In genomic region chr1:87131809-87132663, GRCh38 we compare ENCODE assay signal across 8 cellular contexts.
A peak's percentile ranks its signal among the peaks of the same experiment; 100 is the strongest.
DNase-seq lines count a peak whose midpoint lies in the region; ATAC-seq, FAIRE-seq and TF ChIP-seq lines count a peak whose summit lies in the region.

No MANE protein-coding gene starts in this region.

- H4K20me1 ChIP-seq in neural cell (ENCODE audit: insufficient read depth): no peaks in the 10 kb centered on the region

- H3K4me3 ChIP-seq in fibroblast of the aortic adventitia (ENCODE audit: low read depth, low read length) (peak overlapping the region; percentile 62), neural cell (ENCODE audit: low read length) (peak overlapping the region; percentile 55)

- DNase-seq in DMS53 (lab: John Stamatoyannopoulos, UW) (peak; percentile 91), HTR-8/SVneo (ENCODE audit: insufficient read length, low spot score) (peak; percentile 75), RKO (ENCODE audit: low spot score) (peak; percentile 75), fibroblast of the aortic adventitia (ENCODE audit: low read depth) (peak; percentile 80)
- DNase-seq in activated T-helper 2 cell treated with anti-CD3 and anti-CD28 coated beads, Interferon-gamma antibody, Interleukin-2, Interleukin-4, amounts not matched to agents 10 μg/mL and 5 μg/mL and 100 μg/mL, durations not matched to agents 14 hours and 24 hours and 36 hours (ENCODE audit: low spot score): peak; percentile 55
- peak; percentile 72 to 73 for DNase-seq in stimulated activated naive CD8-positive, alpha-beta T cell treated with anti-CD3 and anti-CD28 coated beads, Interleukin-15, amount 100 ng/mL, for 72 hours

- peak; percentile 98 for ATAC-seq in GM21390 (IDR thresholded peaks at IDR 0.05; ENCODE audit: unreplicated experiment)
- peak; percentile 92 for ATAC-seq in stimulated activated naive CD8-positive, alpha-beta T cell treated with anti-CD3 and anti-CD28 coated beads, Interleukin-15, amount 100 ng/mL, for 72 hours

- H3K27ac Mint-ChIP-seq in activated T-helper 2 cell treated with anti-CD3 and anti-CD28 coated beads, Interferon-gamma antibody, Interleukin-2, Interleukin-4, amounts not matched to agents 10 μg/mL and 5 μg/mL and 100 μg/mL, durations not matched to agents 14 hours and 24 hours and 36 hours: no peak overlapping the region
- H3K27ac Mint-ChIP-seq in stimulated activated naive CD8-positive, alpha-beta T cell treated with anti-CD3 and anti-CD28 coated beads, Interleukin-15, amount 100 ng/mL, for 72 hours: peak overlapping the region; percentile 43 to 78

- no peaks in the 10 kb centered on the region for H3K9me2 ChIP-seq in neural cell (ENCODE audit: insufficient read depth, low read length)

- peak overlapping the region; percentile 71 for H3K4me3 Mint-ChIP-seq in activated T-helper 2 cell treated with anti-CD3 and anti-CD28 coated beads, Interferon-gamma antibody, Interleukin-2, Interleukin-4, amounts not matched to agents 10 μg/mL and 5 μg/mL and 100 μg/mL, durations not matched to agents 14 hours and 24 hours and 36 hours (ENCODE audit: low read depth)
- H3K4me3 Mint-ChIP-seq in stimulated activated naive CD8-positive, alpha-beta T cell treated with anti-CD3 and anti-CD28 coated beads, Interleukin-15, amount 100 ng/mL, for 72 hours: peak overlapping the region; percentile 79 to 85

- no peaks in the 10 kb centered on the region for H3K36me3 ChIP-seq in neural cell (ENCODE audit: insufficient read depth, low read length)

- peak; percentile 78 for FAIRE-seq in HTR-8/SVneo (lab: Jason Lieb, UNC)

- H3K9ac ChIP-seq in neural cell (ENCODE audit: low read length): peak overlapping the region; percentile 34

- H3K79me2 ChIP-seq in neural cell (replicated peaks; ENCODE audit: insufficient read depth, low read length): no peaks in the 10 kb centered on the region

- peaks cover 3% of the 10 kb centered on the region for H3K4me1 Mint-ChIP-seq in activated T-helper 2 cell treated with anti-CD3 and anti-CD28 coated beads, Interferon-gamma antibody, Interleukin-2, Interleukin-4, amounts not matched to agents 10 μg/mL and 5 μg/mL and 100 μg/mL, durations not matched to agents 14 hours and 24 hours and 36 hours (ENCODE audit: low read depth)
- peaks cover 16% of the 10 kb centered on the region for H3K4me1 Mint-ChIP-seq in stimulated activated naive CD8-positive, alpha-beta T cell treated with anti-CD3 and anti-CD28 coated beads, Interleukin-15, amount 100 ng/mL, for 72 hours

- no peak for TF ChIP-seq EP300 in neural cell (conservative IDR thresholded peaks at IDR 0.05; ENCODE audit: poor library complexity, severe bottlenecking)

- intact Hi-C loops in activated T-helper 2 cell treated with anti-CD3 and anti-CD28 coated beads, Interferon-gamma antibody, Interleukin-2, Interleukin-4, amounts not matched to agents 10 μg/mL and 5 μg/mL and 100 μg/mL, durations not matched to agents 14 hours and 24 hours and 36 hours (cut with micrococcal nuclease): loop anchor here (5.0 kb wide), 3 partner anchors 145 to 820 kb away; no protein-coding TSS in a partner anchor

- peak; percentile 89 for TF ChIP-seq CTCF in fibroblast of the aortic adventitia (IDR thresholded peaks at IDR 0.05; ENCODE audit: insufficient read depth, low read length)
- peak; percentile 91 for TF ChIP-seq CTCF in neural cell (IDR thresholded peaks at IDR 0.05; ENCODE audit: poor library complexity, severe bottlenecking)

- no peak overlapping the region for H3K4me2 ChIP-seq in neural cell (ENCODE audit: low read length)

- H2AFZ ChIP-seq in neural cell (ENCODE audit: low read depth, low read length): no peak overlapping the region

- no peaks in the 10 kb centered on the region for H3K9me3 ChIP-seq in neural cell (ENCODE audit: low read length)

- peak; percentile 95 for TF ChIP-seq RAD21 in neural cell (conservative IDR thresholded peaks at IDR 0.05)

- H3K27ac ChIP-seq in neural cell (ENCODE audit: low read length): no peak overlapping the region

- H3K9me3 Mint-ChIP-seq in activated T-helper 2 cell treated with anti-CD3 and anti-CD28 coated beads, Interferon-gamma antibody, Interleukin-2, Interleukin-4, amounts not matched to agents 10 μg/mL and 5 μg/mL and 100 μg/mL, durations not matched to agents 14 hours and 24 hours and 36 hours: no peaks in the 10 kb centered on the region
- H3K9me3 Mint-ChIP-seq in stimulated activated naive CD8-positive, alpha-beta T cell treated with anti-CD3 and anti-CD28 coated beads, Interleukin-15, amount 100 ng/mL, for 72 hours: no peaks in the 10 kb centered on the region

- peaks cover 32% of the 10 kb centered on the region for H3K27me3 Mint-ChIP-seq in activated T-helper 2 cell treated with anti-CD3 and anti-CD28 coated beads, Interferon-gamma antibody, Interleukin-2, Interleukin-4, amounts not matched to agents 10 μg/mL and 5 μg/mL and 100 μg/mL, durations not matched to agents 14 hours and 24 hours and 36 hours (ENCODE audit: low read depth)
- H3K27me3 Mint-ChIP-seq in stimulated activated naive CD8-positive, alpha-beta T cell treated with anti-CD3 and anti-CD28 coated beads, Interleukin-15, amount 100 ng/mL, for 72 hours: peaks cover 90% of the 10 kb centered on the region

- no peaks in the 10 kb centered on the region for H3F3A ChIP-seq in neural cell (ENCODE audit: insufficient read depth, low read length, poor library complexity, severe bottlenecking)

- no peaks in the 10 kb centered on the region for H3K36me3 Mint-ChIP-seq in activated T-helper 2 cell treated with anti-CD3 and anti-CD28 coated beads, Interferon-gamma antibody, Interleukin-2, Interleukin-4, amounts not matched to agents 10 μg/mL and 5 μg/mL and 100 μg/mL, durations not matched to agents 14 hours and 24 hours and 36 hours (ENCODE audit: low read depth)

- no peaks in the 10 kb centered on the region for H3K27me3 ChIP-seq in neural cell (ENCODE audit: insufficient read depth, low read depth, low read length)

TF ChIP-seq in neural cell, 6 proteins besides CTCF, POLR2A, EP300 and RAD21:
- TF ChIP-seq POLR2AphosphoS5 (IDR thresholded peaks at IDR 0.05): no peak
- peak; percentile 36 for TF ChIP-seq MXI1 (conservative IDR thresholded peaks at IDR 0.05; ENCODE audit: poor library complexity, severe bottlenecking)
- TF ChIP-seq SMC3 (conservative IDR thresholded peaks at IDR 0.05; ENCODE audit: poor library complexity): peak; percentile 88
